ENCODE assay signal across 38 cellular contexts in the genomic region with DNA sequence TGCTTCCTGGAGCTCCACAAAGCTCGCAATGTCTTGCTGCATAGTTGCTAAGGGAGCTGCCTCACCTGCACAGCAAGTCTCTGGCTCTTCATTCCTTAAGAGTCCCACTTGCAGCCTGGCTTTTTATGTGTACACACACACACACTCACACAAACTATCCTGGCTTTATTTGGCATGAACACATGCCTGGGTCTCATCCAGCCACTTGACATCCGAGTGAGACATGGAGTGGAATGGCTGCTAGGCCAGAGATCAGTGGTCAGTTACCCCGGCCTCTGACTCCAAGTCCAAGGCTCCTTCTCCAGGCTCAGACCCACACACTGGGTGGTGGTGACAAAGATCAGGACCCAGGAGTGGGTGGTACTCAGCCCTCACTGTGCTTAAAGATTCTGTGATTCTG.
"Had no signal": no experiment of that assay in that cellular context is flagged by ENCODE, and none has a peak within 500 bp of the region (broad histone marks: within the 10 kb centered on the region; RNA-seq: fewer than 3 reads in every experiment).

No MANE protein-coding gene starts in this region.

- H3K27ac ChIP-seq: ascending aorta, KMS-11, PC-9, RWPE1, VCaP had no signal

- H3K9ac ChIP-seq: KMS-11 had no signal

- H3K27me3 ChIP-seq: ascending aorta had no signal

- FAIRE-seq: RCC 7860 had no signal

- DNase-seq: activated B cell treated with CpG ODN at 0.5 μM for 24 hours; activated CD4-positive, alpha-beta memory T cell treated with anti-CD3 and anti-CD28 coated beads, Interleukin-2, amount 10 ng/mL, durations not matched to agents 7 days and 5 days; activated CD4-positive, alpha-beta T cell treated with anti-CD3 and anti-CD28 coated beads for 48 hours; activated CD4-positive, CD25-positive, alpha-beta regulatory T cell treated with anti-CD3 and anti-CD28 coated beads, Interleukin-2, amount 50 U/mL, for 72 hours; activated CD8-positive, alpha-beta memory T cell treated with anti-CD3 and anti-CD28 coated beads for 24 hours; activated CD8-positive, alpha-beta memory T cell treated with anti-CD3 and anti-CD28 coated beads, Interleukin-2, amount 10 ng/mL, durations not matched to agents 7 days and 5 days; activated CD8-positive, alpha-beta memory T cell treated with anti-CD3 and anti-CD28 coated beads, Interleukin-2, amount 50 U/mL, for 48 hours; activated effector memory CD4-positive, alpha-beta T cell treated with anti-CD3 and anti-CD28 coated beads, Interleukin-2, amount 50 U/mL, for 16 hours; activated naive CD4-positive, alpha-beta T cell; activated naive CD4-positive, alpha-beta T cell treated with anti-CD3 and anti-CD28 coated beads, Interleukin-2, amount 50 U/mL, for 16 hours; activated naive CD8-positive, alpha-beta T cell treated with anti-CD3 and anti-CD28 coated beads for 36 hours; activated T-cell treated with anti-CD3 and anti-CD28 coated beads, Interleukin-2, amount 50 U/mL, for 72 hours; amygdala; caudate nucleus; cerebellar nuclear complex; MM.1S; MV-4-11; NCI-H1092; NCI-H1436 treated with DMSO at 0.1 percent for 48 hours; NCI-H1694 treated with DMSO at 0.1 percent for 48 hours; NCI-H2029 treated with DMSO at 0.1 percent for 48 hours; NCI-H2107; NCI-H2171; NCI-H510A; NCI-H526; NCI-H748 treated with DMSO at 0.1 percent for 48 hours; NK-92 treated with Interleukin-12 subunit alpha and Interleukin-12 subunit beta, amount 100 ng/mL, for 24 hours; PC-9; Right ventricle myocardium superior; SW 1271; T-helper 1 cell; T-helper 9 cell had no signal

- H3K4me2 ChIP-seq: KMS-11, PC-9 had no signal

- H3K4me3 ChIP-seq: ascending aorta, PC-9 had no signal

- H2AFZ ChIP-seq: PC-9 had no signal

- ATAC-seq: activated CD8-positive, alpha-beta memory T cell treated with anti-CD3 and anti-CD28 coated beads, Interleukin-2, amount 10 ng/mL, durations not matched to agents 7 days and 5 days; activated T-cell treated with anti-CD3 and anti-CD28 coated beads, Interleukin-2, amount 50 U/mL, for 72 hours; activated T-helper 17 cell treated with anti-CD3 and anti-CD28 coated beads, Interleukin-2, amount 50 U/mL, for 72 hours had no signal

- H3K4me1 ChIP-seq: ascending aorta had no signal
